Comparison of ENCODE assay signal across 11 cellular contexts in genomic region chr6:33584700-33585402, GRCh38. TPM values are rescaled to one million over a fixed set of nuclear protein-coding genes. Genes with fewer than 3 reads are reported as not detected.
DNase-seq lines count a peak whose midpoint lies in the region; ATAC-seq and TF ChIP-seq lines count a peak whose summit lies in the region.
"Had no signal": no experiment of that assay in that cellular context is flagged by ENCODE, and none has a peak within 500 bp of the region (broad histone marks: within the 10 kb centered on the region; RNA-seq: fewer than 3 reads in every experiment).

No MANE protein-coding gene starts in this region.

- H3K9me2 ChIP-seq in GM23338 (ENCODE audit: insufficient read depth), result no peaks in the 10 kb centered on the region

- no peak overlapping the region for H3K4me3 Mint-ChIP-seq in T-helper 1 cell treated with Interleukin-12 subunit alpha and Interleukin-12 subunit beta and Interleukin-4 antibody, amounts not matched to agents 30 μg/mL and 1 μg/mL, for 36 hours
- H3K4me3 Mint-ChIP-seq in GM23338, result no peak overlapping the region
- H3K4me3 Mint-ChIP-seq in activated CD8-positive, alpha-beta T cell treated with anti-CD3 and anti-CD28 coated beads for 36 hours, result peak overlapping the region; percentile 78
- H3K4me3 Mint-ChIP-seq in natural killer cell, result no peak overlapping the region

- no peak overlapping the region for H3K4me2 ChIP-seq in GM23338

- H3K4me1 Mint-ChIP-seq in T-helper 1 cell treated with Interleukin-12 subunit alpha and Interleukin-12 subunit beta and Interleukin-4 antibody, amounts not matched to agents 30 μg/mL and 1 μg/mL, for 36 hours (ENCODE audit: low read depth), result peaks cover 17% of the 10 kb centered on the region
- H3K4me1 Mint-ChIP-seq in GM23338, result peaks cover 11% of the 10 kb centered on the region; the same call in 2 of the 3 replicates
- H3K4me1 Mint-ChIP-seq in activated CD8-positive, alpha-beta T cell treated with anti-CD3 and anti-CD28 coated beads for 36 hours (ENCODE audit: low read depth), result peaks cover 24% of the 10 kb centered on the region
- peaks cover 6 to 19% of the 10 kb centered on the region in 2 donors for H3K4me1 Mint-ChIP-seq in natural killer cell

- no peaks in the 10 kb centered on the region for H3K36me3 ChIP-seq in GM23338 (ENCODE audit: insufficient read depth)
- H3K36me3 ChIP-seq: SJCRH30 had no signal

- CTCF ChIA-PET in activated CD8-positive, alpha-beta T cell treated with anti-CD3 and anti-CD28 coated beads for 36 hours (lab: Charles Lee), result interaction anchor here (0.6 to 6.8 kb wide), 23 partner anchors 10 to 240 kb away, joined by 3 to 74 read pairs (median 4); partner anchors contain the start of genes ITPR3 and UQCC2

- no peaks in the 10 kb centered on the region for H3K27me3 Mint-ChIP-seq in T-helper 1 cell treated with Interleukin-12 subunit alpha and Interleukin-12 subunit beta and Interleukin-4 antibody, amounts not matched to agents 30 μg/mL and 1 μg/mL, for 36 hours (ENCODE audit: low read depth)
- H3K27me3 Mint-ChIP-seq in GM23338 (ENCODE audit: insufficient read depth, low read depth, poor library complexity), result peaks cover 5% of the 10 kb centered on the region
- no peaks in the 10 kb centered on the region for H3K27me3 Mint-ChIP-seq in activated CD8-positive, alpha-beta T cell treated with anti-CD3 and anti-CD28 coated beads for 36 hours
- H3K27me3 Mint-ChIP-seq in natural killer cell (ENCODE audit: low read depth in 2 of 2), result no peaks in the 10 kb centered on the region

- H4K20me1 ChIP-seq in GM23338 (replicated peaks; ENCODE audit: insufficient read depth), result no peaks in the 10 kb centered on the region

- no peaks in the 10 kb centered on the region for H3K9me3 Mint-ChIP-seq in T-helper 1 cell treated with Interleukin-12 subunit alpha and Interleukin-12 subunit beta and Interleukin-4 antibody, amounts not matched to agents 30 μg/mL and 1 μg/mL, for 36 hours
- no peaks in the 10 kb centered on the region for H3K9me3 Mint-ChIP-seq in GM23338
- H3K9me3 Mint-ChIP-seq in activated CD8-positive, alpha-beta T cell treated with anti-CD3 and anti-CD28 coated beads for 36 hours, result no peaks in the 10 kb centered on the region
- no peaks in the 10 kb centered on the region for H3K9me3 Mint-ChIP-seq in natural killer cell

- H3K27ac Mint-ChIP-seq in T-helper 1 cell treated with Interleukin-12 subunit alpha and Interleukin-12 subunit beta and Interleukin-4 antibody, amounts not matched to agents 30 μg/mL and 1 μg/mL, for 36 hours, result peak overlapping the region; percentile 92
- H3K27ac Mint-ChIP-seq in GM23338 (no peak overlapping the region), natural killer cell (peak overlapping the region; percentile 54 to 70)
- H3K27ac Mint-ChIP-seq in activated CD8-positive, alpha-beta T cell treated with anti-CD3 and anti-CD28 coated beads for 36 hours, result peak overlapping the region; percentile 95

- no peaks in the 10 kb centered on the region for H3K36me3 Mint-ChIP-seq in T-helper 1 cell treated with Interleukin-12 subunit alpha and Interleukin-12 subunit beta and Interleukin-4 antibody, amounts not matched to agents 30 μg/mL and 1 μg/mL, for 36 hours (ENCODE audit: low read depth)
- H3K36me3 Mint-ChIP-seq in GM23338 (ENCODE audit: low read depth) (no peaks in the 10 kb centered on the region), natural killer cell (no peaks in the 10 kb centered on the region)
- H3K36me3 Mint-ChIP-seq in activated CD8-positive, alpha-beta T cell treated with anti-CD3 and anti-CD28 coated beads for 36 hours (ENCODE audit: low read depth), result no peaks in the 10 kb centered on the region

- H3K27ac ChIP-seq in GM23338 (ENCODE audit: low read depth), result no peak overlapping the region
- H3K27ac ChIP-seq: 22Rv1, hepatocyte, SJCRH30 had no signal

- no peak for DNase-seq in T-helper 1 cell
- no peak for DNase-seq in GM23338 (ENCODE audit: low spot score)
- no peak for DNase-seq in activated CD8-positive, alpha-beta T cell treated with anti-CD3 and anti-CD28 coated beads for 36 hours
- DNase-seq in natural killer cell, result no peak
- no peak for DNase-seq in NCI-H1436 (lab: John Stamatoyannopoulos, UW)
- DNase-seq in NCI-H2107 (lab: John Stamatoyannopoulos, UW), result no peak
- DNase-seq in GM20000 (ENCODE audit: low spot score), result no peak

- H3K4me3 ChIP-seq in GM23338, result no peak overlapping the region
- H3K4me3 ChIP-seq: hepatocyte had no signal

- POLR2A ChIA-PET in activated CD8-positive, alpha-beta T cell treated with anti-CD3 and anti-CD28 coated beads for 36 hours (lab: Charles Lee), result interaction anchor here (0.9 to 1.0 kb wide), 3 partner anchors 14 to 126 kb away, joined by 3 to 4 read pairs (median 3); no protein-coding TSS in a partner anchor

- TF ChIP-seq CTCF in GM23338 (conservative IDR thresholded peaks at IDR 0.05; ENCODE audit: low read depth in 2 of 2) (no peak), natural killer cell (IDR thresholded peaks at IDR 0.05) (no peak), GM20000 (IDR thresholded peaks at IDR 0.05; ENCODE audit: extremely low read depth, missing control alignments) (no peak)
- no peak for TF ChIP-seq CTCF in activated CD8-positive, alpha-beta T cell treated with anti-CD3 and anti-CD28 coated beads for 36 hours (IDR thresholded peaks at IDR 0.05)

- H3K79me2 ChIP-seq in GM23338 (replicated peaks; ENCODE audit: insufficient read depth), result no peaks in the 10 kb centered on the region

- ATAC-seq in GM23338 (no peak), natural killer cell (no peak)
- ATAC-seq in activated CD8-positive, alpha-beta T cell treated with anti-CD3 and anti-CD28 coated beads for 36 hours, result no peak

- intact Hi-C loops in activated CD8-positive, alpha-beta T cell treated with anti-CD3 and anti-CD28 coated beads for 36 hours (cut with micrococcal nuclease), result loop anchor here (2.0 to 5.0 kb wide), 2 partner anchors 37 to 116 kb away; partner anchors contain the start of gene ITPR3
- intact Hi-C loops in natural killer cell (cut with micrococcal nuclease), result loop anchor here (1.0 kb wide), 3 partner anchors 47 to 159 kb away; no protein-coding TSS in a partner anchor

- H3F3A ChIP-seq in GM23338 (replicated peaks; ENCODE audit: low read depth), result no peaks in the 10 kb centered on the region

- H3K4me1 ChIP-seq in GM23338 (ENCODE audit: insufficient read depth), result peaks cover 1% of the 10 kb centered on the region; the same call in 1 of the 2 replicates

- no peaks in the 10 kb centered on the region for H3K27me3 ChIP-seq in GM23338 (ENCODE audit: insufficient read depth)
- H3K27me3 ChIP-seq: hepatocyte, SJCRH30 had no signal

- peak overlapping the region; percentile 80; the same call in 1 of the 2 replicates for H2AFZ ChIP-seq in GM23338
- H2AFZ ChIP-seq: hepatocyte had no signal

TF ChIP-seq in GM23338, 12 proteins besides CTCF, POLR2A, EP300 and RAD21 (continues in another document):
- no peak for TF ChIP-seq NANOG (IDR thresholded peaks at IDR 0.05; ENCODE audit: borderline replicate concordance)
- TF ChIP-seq JUNB (IDR thresholded peaks at IDR 0.05; ENCODE audit: unreplicated experiment), result no peak
- TF ChIP-seq EZH2 (IDR thresholded peaks at IDR 0.05; ENCODE audit: low read depth, unreplicated experiment), result no peak
- TF ChIP-seq CREB1 (CRISPR knock-in tag; IDR thresholded peaks at IDR 0.05; ENCODE audit: low read depth), result no peak
- TF ChIP-seq EZH2phosphoT487 (IDR thresholded peaks at IDR 0.05; ENCODE audit: unreplicated experiment), result no peak
- TF ChIP-seq REST (IDR thresholded peaks at IDR 0.05; ENCODE audit: unreplicated experiment), result no peak

RNA-seq across cellular contexts. Expression of gene BAK1, which starts 4.8 kb away (rescaled TPM):
- total RNA-seq in GM23338 (2014; rRNA removed; shearing (Covaris generic)), result 45.0 and 50.7 TPM in 2 replicates
- 21.9 and 22.2 TPM in 2 replicates for polyA plus RNA-seq in GM23338 (2016; fragmentation: Nextera tagmentation; extraction: Ambion mirVana)
- total RNA-seq in activated CD8-positive, alpha-beta T cell treated with anti-CD3 and anti-CD28 coated beads for 36 hours, result 10 to 100 TPM; 33.8 to 34.3 TPM
- 10 to 100 TPM; 36.3 to 49.8 (median 40.7) TPM for total RNA-seq in natural killer cell

RNA-seq across cellular contexts. Expression of gene ITPR3, which starts 36.3 kb away (rescaled TPM):
- 29.8 and 31.9 TPM in 2 replicates for total RNA-seq in GM23338 (2014; rRNA removed; shearing (Covaris generic))
- polyA plus RNA-seq in GM23338 (2016; fragmentation: Nextera tagmentation; extraction: Ambion mirVana), result 7.1 and 7.3 TPM in 2 replicates
- total RNA-seq in activated CD8-positive, alpha-beta T cell treated with anti-CD3 and anti-CD28 coated beads for 36 hours, result 10 to 100 TPM; 36.6 to 38.0 TPM
- 10 to 100 TPM; 45.5 to 66.7 (median 46.0) TPM for total RNA-seq in natural killer cell
